Comparison of ENCODE assay signal across 30 cellular contexts in the genomic region with DNA sequence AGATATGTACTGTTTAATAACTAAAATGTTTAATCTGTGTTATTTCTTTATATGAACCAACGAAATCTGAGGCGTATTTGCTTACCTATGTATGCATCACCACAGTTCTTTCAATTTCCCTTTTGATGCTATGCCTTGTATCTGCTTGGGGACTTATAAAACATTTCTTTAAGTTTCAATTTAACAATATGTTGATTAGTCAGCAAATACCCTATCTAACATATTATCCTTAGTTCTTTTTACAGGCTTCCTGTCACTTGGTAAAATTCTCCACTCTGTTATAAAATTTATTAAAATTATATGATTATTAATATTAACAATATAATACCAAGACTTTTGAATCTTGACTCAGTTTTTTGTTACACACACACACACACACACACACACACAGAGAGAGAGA.
"Had no signal": no experiment of that assay in that cellular context is flagged by ENCODE, and none has a peak within 500 bp of the region (broad histone marks: within the 10 kb centered on the region; RNA-seq: fewer than 3 reads in every experiment).

No MANE protein-coding gene starts in this region.

- H3K27me3 Mint-ChIP-seq: natural killer cell treated with Interleukin-12 subunit alpha and Interleukin-12 subunit beta and Interleukin-15 and Interleukin-18, amount 100 ng/mL, for 72 hours; stimulated activated memory B cell treated with anti-CD40 and anti-IgM and Interleukin-4, amounts not matched to agents 10 μg/mL and 1 μg/mL and 100 μg/mL, for 72 hours; stimulated activated naive CD8-positive, alpha-beta T cell treated with anti-CD3 and anti-CD28 coated beads, Interleukin-15, amount 100 ng/mL, for 72 hours had no signal

- H3K4me2 ChIP-seq: smooth muscle cell had no signal

- H3K4me1 Mint-ChIP-seq: naive thymus-derived CD8-positive, alpha-beta T cell; stimulated activated memory B cell treated with anti-CD40 and anti-IgM and Interleukin-4, amounts not matched to agents 10 μg/mL and 1 μg/mL and 100 μg/mL, for 72 hours; stimulated activated naive CD8-positive, alpha-beta T cell treated with anti-CD3 and anti-CD28 coated beads, Interleukin-15, amount 100 ng/mL, for 72 hours had no signal

- H3K4me1 ChIP-seq: psoas muscle, spleen, suprapubic skin, testis, tibial artery, transverse colon, upper lobe of left lung, vagina had no signal

- H3K9me3 Mint-ChIP-seq: stimulated activated memory B cell treated with anti-CD40 and anti-IgM and Interleukin-4, amounts not matched to agents 10 μg/mL and 1 μg/mL and 100 μg/mL, for 72 hours; stimulated activated naive CD8-positive, alpha-beta T cell treated with anti-CD3 and anti-CD28 coated beads, Interleukin-15, amount 100 ng/mL, for 72 hours had no signal

- H3K4me3 ChIP-seq: pancreas, psoas muscle, skin epidermis, smooth muscle cell, spleen, suprapubic skin, testis, tibial artery, transverse colon, upper lobe of left lung, vagina had no signal

- H3K27me3 ChIP-seq: neutrophil, pancreas, spleen, suprapubic skin, testis, tibial artery, transverse colon, upper lobe of left lung, vagina had no signal

- H3K4me3 Mint-ChIP-seq: naive thymus-derived CD8-positive, alpha-beta T cell; natural killer cell treated with Interleukin-12 subunit alpha and Interleukin-12 subunit beta and Interleukin-15 and Interleukin-18, amount 100 ng/mL, for 72 hours; nephron progenitor cell; neural crest cell; stimulated activated memory B cell treated with anti-CD40 and anti-IgM and Interleukin-4, amounts not matched to agents 10 μg/mL and 1 μg/mL and 100 μg/mL, for 72 hours; stimulated activated naive CD8-positive, alpha-beta T cell treated with anti-CD3 and anti-CD28 coated beads, Interleukin-15, amount 100 ng/mL, for 72 hours had no signal

- H3K27ac ChIP-seq: neutrophil, pancreas, psoas muscle, skin epidermis, spleen, suprapubic skin, testis, tibial artery, transverse colon, upper lobe of left lung, vagina had no signal

- DNase-seq: naive thymus-derived CD8-positive, alpha-beta T cell; nephron progenitor cell; nucleus accumbens; pancreas; psoas muscle; right cardiac atrium; spleen; stimulated activated CD4-positive, alpha-beta T cell treated with anti-CD3 and anti-CD28 coated beads, Interleukin-12 subunit alpha, Interleukin-12 subunit beta, amount 100 ng/mL, for 4 hours; stimulated activated CD4-positive, alpha-beta T cell treated with anti-CD3 and anti-CD28 coated beads, Interleukin-1b, Interleukin-23, amount 100 ng/mL, for 48 hours; stimulated activated CD4-positive, alpha-beta T cell treated with anti-CD3 and anti-CD28 coated beads, Interleukin-4, amount 100 ng/mL, for 1 hour; stimulated activated CD4-positive, alpha-beta T cell treated with anti-CD3 and anti-CD28 coated beads, Interleukin-4, amount 100 ng/mL, for 4 hours; stimulated activated CD8-positive, alpha-beta memory T cell treated with anti-CD3 and anti-CD28 coated beads, Interleukin-4, amount 100 ng/mL, for 48 hours; stimulated activated naive CD4-positive, alpha-beta T cell; stimulated activated naive CD8-positive, alpha-beta T cell treated with anti-CD3 and anti-CD28 coated beads, Interleukin-15, amount 100 ng/mL, for 72 hours; stimulated activated naive CD8-positive, alpha-beta T cell treated with anti-CD3 and anti-CD28 coated beads, Interleukin-15, Interleukin-2, amounts not matched to agents 100 U/mL and 50 U/mL, for 24 hours; substantia nigra; testis; tibial artery; transverse colon; upper lobe of left lung had no signal

- FAIRE-seq: pancreas, urothelium cell line had no signal

- H3K27ac Mint-ChIP-seq: naive thymus-derived CD8-positive, alpha-beta T cell; natural killer cell treated with Interleukin-12 subunit alpha and Interleukin-12 subunit beta and Interleukin-15 and Interleukin-18, amount 100 ng/mL, for 72 hours; stimulated activated memory B cell treated with anti-CD40 and anti-IgM and Interleukin-4, amounts not matched to agents 10 μg/mL and 1 μg/mL and 100 μg/mL, for 72 hours; stimulated activated naive CD8-positive, alpha-beta T cell treated with anti-CD3 and anti-CD28 coated beads, Interleukin-15, amount 100 ng/mL, for 72 hours had no signal

- H3K9me3 ChIP-seq: neutrophil, pancreas, psoas muscle, spleen, suprapubic skin, testis, transverse colon, upper lobe of left lung, vagina had no signal

- H3K36me3 ChIP-seq: neutrophil, pancreas, spleen, suprapubic skin, tibial artery, transverse colon, upper lobe of left lung, vagina had no signal

- ATAC-seq: naive thymus-derived CD8-positive, alpha-beta T cell; natural killer cell treated with Interleukin-12 subunit alpha and Interleukin-12 subunit beta and Interleukin-15 and Interleukin-18, amount 100 ng/mL, for 72 hours; pancreas; psoas muscle; right cardiac atrium; sciatic nerve; stimulated activated memory B cell treated with anti-CD40 and anti-IgM and Interleukin-4, amounts not matched to agents 10 μg/mL and 1 μg/mL and 100 μg/mL, for 72 hours; stimulated activated naive CD8-positive, alpha-beta T cell treated with anti-CD3 and anti-CD28 coated beads, Interleukin-15, amount 100 ng/mL, for 72 hours; stimulated activated naive CD8-positive, alpha-beta T cell treated with anti-CD3 and anti-CD28 coated beads, Interleukin-15, Interleukin-2, amounts not matched to agents 100 U/mL and 50 U/mL, for 24 hours had no signal

- H3K36me3 Mint-ChIP-seq: naive thymus-derived CD8-positive, alpha-beta T cell; stimulated activated memory B cell treated with anti-CD40 and anti-IgM and Interleukin-4, amounts not matched to agents 10 μg/mL and 1 μg/mL and 100 μg/mL, for 72 hours had no signal
